In the genomic region with DNA sequence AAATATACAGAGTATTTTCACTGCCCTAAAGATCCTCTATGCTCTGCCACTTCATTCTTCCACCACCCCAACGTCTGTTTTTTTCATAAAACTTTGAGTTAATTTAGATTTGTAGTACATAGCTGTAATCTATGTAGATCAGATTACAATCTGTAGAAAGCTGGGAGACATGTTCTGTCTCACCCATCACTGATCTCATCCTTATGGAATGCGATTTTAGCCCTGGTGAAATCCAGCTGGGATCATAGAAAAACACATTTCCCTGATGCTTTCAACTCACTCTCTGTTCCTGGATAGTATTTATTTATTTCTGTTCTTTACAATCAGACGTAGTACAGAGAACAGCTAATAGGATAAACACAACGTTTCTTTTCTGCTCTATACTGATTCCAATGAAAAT, we compare ENCODE assay signal across 13 cellular contexts.
DNase-seq lines count a peak whose midpoint lies in the region; ATAC-seq, FAIRE-seq and TF ChIP-seq lines count a peak whose summit lies in the region.
"Had no signal": no experiment of that assay in that cellular context is flagged by ENCODE, and none has a peak within 500 bp of the region (broad histone marks: within the 10 kb centered on the region; RNA-seq: fewer than 3 reads in every experiment).

No MANE protein-coding gene starts in this region.

- FAIRE-seq in RCC 7860 (lab: Jason Lieb, UNC) = peak; percentile 80

- H3K4me3 Mint-ChIP-seq in mesothelial cell of epicardium = no peak overlapping the region
- H3K4me3 Mint-ChIP-seq in activated CD4-positive, alpha-beta memory T cell treated with anti-CD3 and anti-CD28 coated beads, Interleukin-2, amount 10 ng/mL, durations not matched to agents 7 days and 5 days = no peak overlapping the region

- DNase-seq in EH (ENCODE audit: low read depth) (peak; percentile 84), RCC 7860 (ENCODE audit: low spot score) (peak; percentile 68), epidermal melanocyte (ENCODE audit: insufficient read length, low spot score) (peak; percentile 31), mesothelial cell of epicardium (ENCODE audit: low spot score in 2 of 2, unreplicated experiment in 2 of 2) (no peak), NCI-H2029 treated with DMSO at 0.1 percent for 48 hours (lab: John Stamatoyannopoulos, UW) (no peak), NAMALWA (ENCODE audit: low spot score) (no peak)
- DNase-seq in activated CD4-positive, alpha-beta memory T cell treated with anti-CD3 and anti-CD28 coated beads, Interleukin-2, amount 10 ng/mL, durations not matched to agents 7 days and 5 days = no peak
- DNase-seq: amniotic stem cell; BE2C; MV-4-11; naive thymus-derived CD8-positive, alpha-beta T cell; NCI-H446 had no signal

- POLR2A ChIA-PET in activated CD4-positive, alpha-beta memory T cell treated with anti-CD3 and anti-CD28 coated beads, Interleukin-2, amount 10 ng/mL, durations not matched to agents 7 days and 5 days (lab: Charles Lee) = no interaction called here

- no peak for ATAC-seq in HG02759 (IDR thresholded peaks at IDR 0.05; ENCODE audit: unreplicated experiment)
- ATAC-seq: naive thymus-derived CD8-positive, alpha-beta T cell had no signal

- H3K36me3 Mint-ChIP-seq in mesothelial cell of epicardium = no peaks in the 10 kb centered on the region
- H3K36me3 Mint-ChIP-seq in activated CD4-positive, alpha-beta memory T cell treated with anti-CD3 and anti-CD28 coated beads, Interleukin-2, amount 10 ng/mL, durations not matched to agents 7 days and 5 days (ENCODE audit: low read depth) = no peaks in the 10 kb centered on the region
- H3K36me3 Mint-ChIP-seq: naive thymus-derived CD8-positive, alpha-beta T cell had no signal

- peaks cover 4% of the 10 kb centered on the region for H3K9me3 Mint-ChIP-seq in mesothelial cell of epicardium
- H3K9me3 Mint-ChIP-seq in activated CD4-positive, alpha-beta memory T cell treated with anti-CD3 and anti-CD28 coated beads, Interleukin-2, amount 10 ng/mL, durations not matched to agents 7 days and 5 days = no peaks in the 10 kb centered on the region
- H3K9me3 Mint-ChIP-seq: naive thymus-derived CD8-positive, alpha-beta T cell had no signal

- H3K27me3 Mint-ChIP-seq in mesothelial cell of epicardium (ENCODE audit: low read depth) = no peaks in the 10 kb centered on the region
- H3K27me3 Mint-ChIP-seq in activated CD4-positive, alpha-beta memory T cell treated with anti-CD3 and anti-CD28 coated beads, Interleukin-2, amount 10 ng/mL, durations not matched to agents 7 days and 5 days = no peaks in the 10 kb centered on the region

- H3K27ac Mint-ChIP-seq in mesothelial cell of epicardium = peak overlapping the region; percentile 93
- H3K27ac Mint-ChIP-seq in activated CD4-positive, alpha-beta memory T cell treated with anti-CD3 and anti-CD28 coated beads, Interleukin-2, amount 10 ng/mL, durations not matched to agents 7 days and 5 days = no peak overlapping the region
- H3K27ac Mint-ChIP-seq: naive thymus-derived CD8-positive, alpha-beta T cell had no signal

- H3K4me1 Mint-ChIP-seq in mesothelial cell of epicardium = peaks cover 28% of the 10 kb centered on the region
- H3K4me1 Mint-ChIP-seq in activated CD4-positive, alpha-beta memory T cell treated with anti-CD3 and anti-CD28 coated beads, Interleukin-2, amount 10 ng/mL, durations not matched to agents 7 days and 5 days = peaks cover 3% of the 10 kb centered on the region
- H3K4me1 Mint-ChIP-seq: naive thymus-derived CD8-positive, alpha-beta T cell had no signal

- TF ChIP-seq CTCF in mesothelial cell of epicardium (IDR thresholded peaks at IDR 0.05; ENCODE audit: unreplicated experiment) = no peak

- CTCF ChIA-PET in activated CD4-positive, alpha-beta memory T cell treated with anti-CD3 and anti-CD28 coated beads, Interleukin-2, amount 10 ng/mL, durations not matched to agents 7 days and 5 days (lab: Charles Lee) = no interaction called here

Comparison
In these comparisons a context has a peak if more than half of its experiments do, and no peak if none do; other contexts are left out.
1. DNase-seq: peak in EH (single experiment), RCC 7860 (single experiment) and epidermal melanocyte (single experiment); none in mesothelial cell of epicardium (0 of 2), NCI-H2029 treated with DMSO at 0.1 percent for 48 hours (single experiment), NAMALWA (single experiment) and activated CD4-positive, alpha-beta memory T cell treated with anti-CD3 and anti-CD28 coated beads, Interleukin-2, amount 10 ng/mL, durations not matched to agents 7 days and 5 days (single experiment).